In the genomic region with DNA sequence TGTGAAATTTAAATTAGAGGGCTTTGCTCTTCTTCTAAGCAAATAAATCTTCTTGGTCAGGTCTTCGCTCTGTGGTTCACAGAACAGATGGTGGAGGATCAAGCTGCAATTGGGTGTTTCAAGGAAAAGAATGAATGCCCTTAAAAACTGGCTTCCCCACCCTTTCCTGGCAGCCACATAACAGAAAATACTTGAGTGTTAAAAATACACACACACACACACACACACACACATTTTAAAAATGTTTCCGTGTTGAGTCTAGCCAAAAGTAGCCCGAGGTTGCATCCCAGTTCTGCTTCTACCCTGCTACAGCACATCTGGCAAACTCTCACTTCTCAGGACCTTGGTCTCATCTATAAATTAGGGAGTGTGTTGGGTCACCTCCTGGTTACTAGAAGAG, we compare ENCODE assay signal across 24 cellular contexts. TPM values are rescaled to one million over a fixed set of nuclear protein-coding genes. Genes with fewer than 3 reads are reported as not detected.
"Had no signal": no experiment of that assay in that cellular context is flagged by ENCODE, and none has a peak within 500 bp of the region (broad histone marks: within the 10 kb centered on the region; RNA-seq: fewer than 3 reads in every experiment).

No MANE protein-coding gene starts in this region.

- H3K9me3 Mint-ChIP-seq: endodermal cell; natural killer cell treated with Interleukin-12 subunit alpha and Interleukin-12 subunit beta and Interleukin-15 and Interleukin-18, amount 100 ng/mL, for 72 hours; neural progenitor cell; stimulated activated effector memory CD8-positive, alpha-beta T cell treated with anti-CD3 and anti-CD28 coated beads, Interleukin-12 subunit alpha, Interleukin-12 subunit beta, amount 100 ng/mL, for 72 hours; stimulated activated naive CD8-positive, alpha-beta T cell treated with anti-CD3 and anti-CD28 coated beads, Interleukin-15, Interleukin-2, amounts not matched to agents 100 ng/mL and 50 ng/mL, for 24 hours; type B pancreatic cell had no signal

- H3K9me3 ChIP-seq: colonic mucosa, gastroesophageal sphincter, ovary, right atrium auricular region, thoracic aorta had no signal

- H3K36me3 ChIP-seq: colonic mucosa, gastroesophageal sphincter, ovary, right atrium auricular region, thoracic aorta had no signal

- ATAC-seq: gastroesophageal sphincter, left lobe of liver had no signal

- H3K27me3 ChIP-seq: colonic mucosa, neural progenitor cell, ovary, right atrium auricular region had no signal

- H3K4me1 ChIP-seq: colonic mucosa, gastroesophageal sphincter, neural progenitor cell, right atrium auricular region had no signal

- H3K4me2 ChIP-seq: neural progenitor cell had no signal

- H3K27ac Mint-ChIP-seq: endodermal cell; natural killer cell treated with Interleukin-12 subunit alpha and Interleukin-12 subunit beta and Interleukin-15 and Interleukin-18, amount 100 ng/mL, for 72 hours; neural progenitor cell; stimulated activated effector memory CD8-positive, alpha-beta T cell treated with anti-CD3 and anti-CD28 coated beads, Interleukin-12 subunit alpha, Interleukin-12 subunit beta, amount 100 ng/mL, for 72 hours; stimulated activated naive CD8-positive, alpha-beta T cell treated with anti-CD3 and anti-CD28 coated beads, Interleukin-15, Interleukin-2, amounts not matched to agents 100 ng/mL and 50 ng/mL, for 24 hours; type B pancreatic cell had no signal

- H2AFZ ChIP-seq: neural progenitor cell had no signal

- H3K4me3 ChIP-seq: colonic mucosa, gastroesophageal sphincter, neural progenitor cell, ovary, right atrium auricular region, thoracic aorta had no signal

- H3K27ac ChIP-seq: colonic mucosa, gastroesophageal sphincter, neural progenitor cell, ovary, right atrium auricular region, thoracic aorta had no signal

- H3K36me3 Mint-ChIP-seq: natural killer cell treated with Interleukin-12 subunit alpha and Interleukin-12 subunit beta and Interleukin-15 and Interleukin-18, amount 100 ng/mL, for 72 hours; stimulated activated effector memory CD8-positive, alpha-beta T cell treated with anti-CD3 and anti-CD28 coated beads, Interleukin-12 subunit alpha, Interleukin-12 subunit beta, amount 100 ng/mL, for 72 hours; type B pancreatic cell had no signal

- DNase-seq: colonic mucosa; effector CD4-positive, alpha-beta T cell; endodermal cell; foreskin fibroblast; glutamatergic neuron; islet precursor cell; mammary epithelial cell; nucleus accumbens; ovary; stimulated activated CD4-positive, alpha-beta T cell treated with anti-CD3 and anti-CD28 coated beads, Interleukin-4, amount 100 ng/mL, for 1 hour; stimulated activated CD8-positive, alpha-beta memory T cell treated with anti-CD3 and anti-CD28 coated beads, Interleukin-4, amount 100 ng/mL, for 48 hours had no signal

- H3K9ac ChIP-seq: neural progenitor cell had no signal

RNA-seq across cellular contexts. Expression of gene FGFBP2, which starts 56.7 kb away (rescaled TPM):
- total RNA-seq: cerebellum, dermis microvascular lymphatic vessel endothelial cell, endodermal cell, endothelial cell of umbilical vein, fibroblast of lung, mammary epithelial cell, thoracic aorta had no signal
- polyA plus RNA-seq: endothelial cell of umbilical vein had no signal
